15 cellular contexts compared by ENCODE assay signal in the genomic region with DNA sequence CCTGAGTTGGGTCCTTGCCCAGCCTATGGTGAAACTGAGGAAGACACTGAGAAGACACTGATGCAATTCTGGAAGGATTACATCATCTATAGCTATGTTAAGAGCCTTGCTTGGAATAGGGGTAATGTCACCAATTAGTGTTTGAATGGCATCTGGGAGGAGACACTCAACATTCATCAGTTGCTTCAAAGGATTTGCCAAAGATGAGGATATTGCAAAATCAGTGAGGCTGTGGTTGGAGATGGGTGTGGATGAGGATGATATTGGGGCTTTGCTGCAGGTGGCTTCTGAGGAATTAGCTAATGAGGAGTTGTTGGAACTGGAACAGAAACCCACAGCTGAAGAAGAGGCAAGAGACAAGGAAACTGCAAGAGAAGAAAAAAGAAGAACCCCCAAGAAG.
"Had no signal": no experiment of that assay in that cellular context is flagged by ENCODE, and none has a peak within 500 bp of the region (broad histone marks: within the 10 kb centered on the region; RNA-seq: fewer than 3 reads in every experiment).

No MANE protein-coding gene starts in this region.

- H3K27me3 Mint-ChIP-seq: activated CD4-positive, alpha-beta memory T cell treated with anti-CD3 and anti-CD28 coated beads for 36 hours; type B pancreatic cell had no signal

- H3K27ac ChIP-seq: ascending aorta, esophagus squamous epithelium, psoas muscle, spleen, suprapubic skin had no signal

- H3K4me1 ChIP-seq: ascending aorta, esophagus squamous epithelium, psoas muscle, spleen, suprapubic skin had no signal

- ATAC-seq: activated T-cell treated with anti-CD3 and anti-CD28 coated beads, Interleukin-2, amount 50 U/mL, for 72 hours; psoas muscle; sciatic nerve had no signal

- H3K36me3 Mint-ChIP-seq: activated CD4-positive, alpha-beta memory T cell treated with anti-CD3 and anti-CD28 coated beads for 36 hours; type B pancreatic cell had no signal

- H3K27me3 ChIP-seq: ascending aorta, esophagus squamous epithelium, spleen, suprapubic skin had no signal

- H3K4me3 ChIP-seq: ascending aorta, esophagus squamous epithelium, psoas muscle, spleen, suprapubic skin had no signal

- DNase-seq: activated CD4-positive, alpha-beta memory T cell treated with anti-CD3 and anti-CD28 coated beads for 36 hours; activated CD8-positive, alpha-beta memory T cell treated with anti-CD3 and anti-CD28 coated beads, Interleukin-2, amount 50 U/mL, for 4 hours; activated gamma-delta T cell treated with Interleukin-2 at 50 U/mL for 16 hours; activated T-cell treated with anti-CD3 and anti-CD28 coated beads, Interleukin-2, amount 50 U/mL, for 72 hours; esophagus squamous epithelium; foreskin fibroblast; glutamatergic neuron; psoas muscle; spleen; stimulated activated CD4-positive, alpha-beta T cell treated with anti-CD3 and anti-CD28 coated beads, Interleukin-2, amount 100 ng/mL, for 24 hours; stimulated activated naive CD4-positive, alpha-beta T cell had no signal

- H3K27ac Mint-ChIP-seq: activated CD4-positive, alpha-beta memory T cell treated with anti-CD3 and anti-CD28 coated beads for 36 hours; activated T-cell treated with anti-CD3 and anti-CD28 coated beads, Interleukin-2, amount 50 U/mL, for 72 hours; type B pancreatic cell had no signal

- H3K4me3 Mint-ChIP-seq: activated CD4-positive, alpha-beta memory T cell treated with anti-CD3 and anti-CD28 coated beads for 36 hours; activated T-cell treated with anti-CD3 and anti-CD28 coated beads, Interleukin-2, amount 50 U/mL, for 72 hours; type B pancreatic cell had no signal

- H3K36me3 ChIP-seq: ascending aorta, esophagus squamous epithelium, spleen, suprapubic skin had no signal

- H3K9me3 ChIP-seq: ascending aorta, esophagus squamous epithelium, psoas muscle, spleen, suprapubic skin had no signal

- H3K9me3 Mint-ChIP-seq: activated CD4-positive, alpha-beta memory T cell treated with anti-CD3 and anti-CD28 coated beads for 36 hours; type B pancreatic cell had no signal
